19 cellular contexts compared by ENCODE assay signal in the genomic region with DNA sequence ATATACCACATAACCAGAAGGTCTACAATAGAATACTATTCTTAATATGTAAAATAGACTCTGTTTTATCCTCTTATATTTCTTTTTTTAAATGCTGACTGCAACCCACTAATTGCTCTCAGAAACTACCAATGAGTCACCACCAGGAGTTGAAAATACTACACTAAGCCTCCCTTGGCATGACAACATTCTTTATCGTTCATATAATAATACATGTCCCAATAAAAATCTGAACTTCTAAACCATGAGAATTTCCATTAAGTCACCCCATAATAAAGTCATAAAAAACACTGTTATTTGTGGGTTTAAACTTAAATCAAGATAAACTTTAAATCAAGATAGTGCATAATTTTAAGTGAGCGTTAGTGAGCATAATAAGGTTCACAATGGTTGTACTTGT. TPM values are rescaled to one million over a fixed set of nuclear protein-coding genes. Genes with fewer than 3 reads are reported as not detected.
A peak's percentile ranks its signal among the peaks of the same experiment; 100 is the strongest.
DNase-seq lines count a peak whose midpoint lies in the region; ATAC-seq and TF ChIP-seq lines count a peak whose summit lies in the region.
"Had no signal": no experiment of that assay in that cellular context is flagged by ENCODE, and none has a peak within 500 bp of the region (broad histone marks: within the 10 kb centered on the region; RNA-seq: fewer than 3 reads in every experiment).

No MANE protein-coding gene starts in this region.

- peaks cover 38% of the 10 kb centered on the region for H3K79me2 ChIP-seq in Loucy (ENCODE audit: insufficient read depth, low read length)

- H3K4me3 ChIP-seq in Loucy (ENCODE audit: low read length, poor library complexity, severe bottlenecking) (peak overlapping the region; percentile 18), epithelial cell of esophagus (ENCODE audit: low read length) (no peak overlapping the region)
- H3K4me3 ChIP-seq: GM23338 had no signal

- H3K27ac Mint-ChIP-seq in activated T-helper 1 cell treated with anti-CD3 and anti-CD28 coated beads, Interleukin-12 subunit alpha, Interleukin-12 subunit beta, Interleukin-2, Interleukin-4 antibody, amounts not matched to agents 30 ng/mL and 10 ng/mL and 1 ng/mL, durations not matched to agents 14 hours and 24 hours and 36 hours: no peak overlapping the region
- H3K27ac Mint-ChIP-seq: activated CD4-positive, alpha-beta T cell treated with anti-CD3 and anti-CD28 coated beads for 36 hours; activated T-cell treated with anti-CD3 and anti-CD28 coated beads, Interleukin-2, amount 50 U/mL, for 24 hours; GM23338; stimulated activated memory B cell treated with anti-CD40 and anti-IgM and Interleukin-4, amounts not matched to agents 10 μg/mL and 1 μg/mL and 100 μg/mL, for 72 hours; T-helper 17 cell had no signal

- no peak overlapping the region for H2AFZ ChIP-seq in Loucy (ENCODE audit: low read length)
- H2AFZ ChIP-seq: GM23338 had no signal

- H3K9me3 Mint-ChIP-seq in activated T-helper 1 cell treated with anti-CD3 and anti-CD28 coated beads, Interleukin-12 subunit alpha, Interleukin-12 subunit beta, Interleukin-2, Interleukin-4 antibody, amounts not matched to agents 30 ng/mL and 10 ng/mL and 1 ng/mL, durations not matched to agents 14 hours and 24 hours and 36 hours: no peaks in the 10 kb centered on the region
- H3K9me3 Mint-ChIP-seq: activated T-cell treated with anti-CD3 and anti-CD28 coated beads, Interleukin-2, amount 50 U/mL, for 24 hours; CD4-positive, CD25-positive, alpha-beta regulatory T cell; GM23338; stimulated activated memory B cell treated with anti-CD40 and anti-IgM and Interleukin-4, amounts not matched to agents 10 μg/mL and 1 μg/mL and 100 μg/mL, for 72 hours had no signal

- no peaks in the 10 kb centered on the region for H3K27me3 Mint-ChIP-seq in activated T-helper 1 cell treated with anti-CD3 and anti-CD28 coated beads, Interleukin-12 subunit alpha, Interleukin-12 subunit beta, Interleukin-2, Interleukin-4 antibody, amounts not matched to agents 30 ng/mL and 10 ng/mL and 1 ng/mL, durations not matched to agents 14 hours and 24 hours and 36 hours (ENCODE audit: insufficient read depth)
- H3K27me3 Mint-ChIP-seq: activated CD4-positive, alpha-beta T cell treated with anti-CD3 and anti-CD28 coated beads for 36 hours; activated T-cell treated with anti-CD3 and anti-CD28 coated beads, Interleukin-2, amount 50 U/mL, for 24 hours; CD4-positive, CD25-positive, alpha-beta regulatory T cell; stimulated activated memory B cell treated with anti-CD40 and anti-IgM and Interleukin-4, amounts not matched to agents 10 μg/mL and 1 μg/mL and 100 μg/mL, for 72 hours; T-helper 17 cell had no signal

- H3K27me3 ChIP-seq in Loucy (ENCODE audit: insufficient read depth, low read length, poor library complexity, severe bottlenecking): no peaks in the 10 kb centered on the region

- H4K20me1 ChIP-seq in Loucy (ENCODE audit: insufficient read depth, low read length, poor library complexity, severe bottlenecking): peaks cover 28% of the 10 kb centered on the region

- no peaks in the 10 kb centered on the region for H3K9me3 ChIP-seq in Loucy (ENCODE audit: insufficient read depth, low read depth, low read length)

- H3K9ac ChIP-seq in Loucy (ENCODE audit: low read depth, low read length, poor library complexity, severe bottlenecking): no peak overlapping the region

- H3K36me3 ChIP-seq in Loucy (ENCODE audit: insufficient read depth, low read length): peaks cover 3% of the 10 kb centered on the region; the same call in 1 of the 2 replicates

- peaks cover 6% of the 10 kb centered on the region for H3K36me3 Mint-ChIP-seq in activated T-helper 1 cell treated with anti-CD3 and anti-CD28 coated beads, Interleukin-12 subunit alpha, Interleukin-12 subunit beta, Interleukin-2, Interleukin-4 antibody, amounts not matched to agents 30 ng/mL and 10 ng/mL and 1 ng/mL, durations not matched to agents 14 hours and 24 hours and 36 hours (ENCODE audit: low read depth)

- peaks cover 34% of the 10 kb centered on the region for H3K4me1 ChIP-seq in Loucy (ENCODE audit: insufficient read depth, low read length, poor library complexity, severe bottlenecking)

- H3F3A ChIP-seq in Loucy (ENCODE audit: low read depth): 0 out of 2 replicates have a peak, but pooled peaks cover 3% of the 10 kb centered on the region

- DNase-seq in Daoy (ENCODE audit: low read depth) (peak; percentile 16), epithelial cell of esophagus (ENCODE audit: low read depth) (peak; percentile 40), putamen (ENCODE audit: low spot score) (peak; percentile 22), ecto neural progenitor cell (ENCODE audit: low spot score) (no peak)
- DNase-seq in activated T-helper 1 cell treated with anti-CD3 and anti-CD28 coated beads, Interleukin-12 subunit alpha, Interleukin-12 subunit beta, Interleukin-2, Interleukin-4 antibody, amounts not matched to agents 30 ng/mL and 10 ng/mL and 1 ng/mL, durations not matched to agents 14 hours and 24 hours and 36 hours (ENCODE audit: low spot score): no peak
- DNase-seq: activated CD4-positive, alpha-beta T cell treated with anti-CD3 and anti-CD28 coated beads for 36 hours; activated T-cell treated with anti-CD3 and anti-CD28 coated beads, Interleukin-2, amount 50 U/mL, for 24 hours; CD4-positive, CD25-positive, alpha-beta regulatory T cell; GDM1; NCI-H2029; NCI-H524 treated with DMSO at 0.1 percent for 48 hours; stimulated activated CD4-positive, alpha-beta T cell treated with anti-CD3 and anti-CD28 coated beads, Interleukin-4, amount 100 ng/mL, for 1 hour; T-helper 17 cell had no signal

- ATAC-seq in HG02588 (IDR thresholded peaks at IDR 0.05; ENCODE audit: unreplicated experiment) (no peak), GM18858 (IDR thresholded peaks at IDR 0.05; ENCODE audit: unreplicated experiment) (no peak)
- ATAC-seq: activated CD4-positive, alpha-beta T cell treated with anti-CD3 and anti-CD28 coated beads for 36 hours; GM23338; Panc1; stimulated activated memory B cell treated with anti-CD40 and anti-IgM and Interleukin-4, amounts not matched to agents 10 μg/mL and 1 μg/mL and 100 μg/mL, for 72 hours; T-helper 17 cell had no signal

- peaks cover 16% of the 10 kb centered on the region for H3K4me1 Mint-ChIP-seq in activated T-helper 1 cell treated with anti-CD3 and anti-CD28 coated beads, Interleukin-12 subunit alpha, Interleukin-12 subunit beta, Interleukin-2, Interleukin-4 antibody, amounts not matched to agents 30 ng/mL and 10 ng/mL and 1 ng/mL, durations not matched to agents 14 hours and 24 hours and 36 hours (ENCODE audit: low read depth)

- no peak overlapping the region for H3K4me3 Mint-ChIP-seq in activated T-helper 1 cell treated with anti-CD3 and anti-CD28 coated beads, Interleukin-12 subunit alpha, Interleukin-12 subunit beta, Interleukin-2, Interleukin-4 antibody, amounts not matched to agents 30 ng/mL and 10 ng/mL and 1 ng/mL, durations not matched to agents 14 hours and 24 hours and 36 hours
- H3K4me3 Mint-ChIP-seq: activated CD4-positive, alpha-beta T cell treated with anti-CD3 and anti-CD28 coated beads for 36 hours; activated T-cell treated with anti-CD3 and anti-CD28 coated beads, Interleukin-2, amount 50 U/mL, for 24 hours; GM23338; stimulated activated memory B cell treated with anti-CD40 and anti-IgM and Interleukin-4, amounts not matched to agents 10 μg/mL and 1 μg/mL and 100 μg/mL, for 72 hours; T-helper 17 cell had no signal

- intact Hi-C loops in activated T-helper 1 cell treated with anti-CD3 and anti-CD28 coated beads, Interleukin-12 subunit alpha, Interleukin-12 subunit beta, Interleukin-2, Interleukin-4 antibody, amounts not matched to agents 30 ng/mL and 10 ng/mL and 1 ng/mL, durations not matched to agents 14 hours and 24 hours and 36 hours (cut with micrococcal nuclease): loop anchor here (5.0 kb wide), 1 partner anchor 1667 kb away; no protein-coding TSS in a partner anchor

- H3K4me2 ChIP-seq in Loucy (ENCODE audit: low read depth, low read length, poor library complexity, severe bottlenecking): peak overlapping the region; percentile 47
- H3K4me2 ChIP-seq: GM23338 had no signal

- no peaks in the 10 kb centered on the region for H3K9me2 ChIP-seq in Loucy (replicated peaks; ENCODE audit: low read depth, low read length)

- TF ChIP-seq CTCF in Loucy (conservative IDR thresholded peaks at IDR 0.05; ENCODE audit: low read length) (no peak), epithelial cell of esophagus (IDR thresholded peaks at IDR 0.05; ENCODE audit: insufficient read depth, low read depth, low read length, missing control alignments) (no peak)

RNA-seq across cellular contexts. Expression of gene HACE1, which starts 4.2 kb away (rescaled TPM):
- 6.8 and 14.6 TPM in 2 replicates for total RNA-seq in Daoy (2014; rRNA removed; shearing (Covaris generic))
- total RNA-seq in activated T-helper 1 cell treated with anti-CD3 and anti-CD28 coated beads, Interleukin-12 subunit alpha, Interleukin-12 subunit beta, Interleukin-2, Interleukin-4 antibody, amounts not matched to agents 30 ng/mL and 10 ng/mL and 1 ng/mL, durations not matched to agents 14 hours and 24 hours and 36 hours: 16.9 and 19.3 TPM in 2 replicates

Comparison
In these comparisons a context has a peak if more than half of its experiments do, and no peak if none do; other contexts are left out.
1. DNase-seq: peak in Daoy (single experiment), epithelial cell of esophagus (single experiment) and putamen (single experiment); none in activated T-helper 1 cell treated with anti-CD3 and anti-CD28 coated beads, Interleukin-12 subunit alpha, Interleukin-12 subunit beta, Interleukin-2, Interleukin-4 antibody, amounts not matched to agents 30 ng/mL and 10 ng/mL and 1 ng/mL, durations not matched to agents 14 hours and 24 hours and 36 hours (single experiment) and ecto neural progenitor cell (single experiment).